In genomic region chr18:10705786-10706185, GRCh38 we compare ENCODE assay signal across 20 cellular contexts.
DNase-seq lines count a peak whose midpoint lies in the region; TF ChIP-seq lines count a peak whose summit lies in the region.
"Had no signal": no experiment of that assay in that cellular context is flagged by ENCODE, and none has a peak within 500 bp of the region (broad histone marks: within the 10 kb centered on the region; RNA-seq: fewer than 3 reads in every experiment).

No MANE protein-coding gene starts in this region.

- H3K4me1 Mint-ChIP-seq in neural crest cell, result peaks cover 5% of the 10 kb centered on the region
- H3K4me1 Mint-ChIP-seq in activated T-helper 1 cell treated with anti-CD3 and anti-CD28 coated beads, Interleukin-12 subunit alpha, Interleukin-12 subunit beta, Interleukin-2, Interleukin-4 antibody, amounts not matched to agents 30 ng/mL and 10 ng/mL and 1 ng/mL, durations not matched to agents 14 hours and 24 hours and 36 hours (ENCODE audit: low read depth), result no peaks in the 10 kb centered on the region

- DNase-seq in LNCaP clone FGC (ENCODE audit: low read depth) (peak; percentile 6), NCI-H2029 treated with DMSO at 0.1 percent for 48 hours (lab: John Stamatoyannopoulos, UW) (peak; percentile 7), esophagus muscularis mucosa (ENCODE audit: extremely low spot score) (peak; percentile 60), neural crest cell (ENCODE audit: low read depth, low spot score) (no peak), epidermal melanocyte (ENCODE audit: insufficient read length, low spot score) (no peak), left ventricle myocardium inferior (no peak)
- DNase-seq in activated T-helper 1 cell treated with anti-CD3 and anti-CD28 coated beads, Interleukin-12 subunit alpha, Interleukin-12 subunit beta, Interleukin-2, Interleukin-4 antibody, amounts not matched to agents 30 ng/mL and 10 ng/mL and 1 ng/mL, durations not matched to agents 14 hours and 24 hours and 36 hours (ENCODE audit: low spot score), result no peak
- DNase-seq: BE2C; Calu3; CD4-positive, alpha-beta T cell; DMS79 treated with DMSO at 0.1 percent for 48 hours; GDM1; IMR-90; Karpas-422; MM.1S; NCI-H1105; NCI-H446; NCI-H82 had no signal

- no peak for TF ChIP-seq EP300 in esophagus muscularis mucosa (IDR thresholded peaks at IDR 0.05)

- no peak overlapping the region for H3K4me3 Mint-ChIP-seq in neural crest cell
- no peak overlapping the region for H3K4me3 Mint-ChIP-seq in activated T-helper 1 cell treated with anti-CD3 and anti-CD28 coated beads, Interleukin-12 subunit alpha, Interleukin-12 subunit beta, Interleukin-2, Interleukin-4 antibody, amounts not matched to agents 30 ng/mL and 10 ng/mL and 1 ng/mL, durations not matched to agents 14 hours and 24 hours and 36 hours
- H3K4me3 Mint-ChIP-seq: CD4-positive, alpha-beta T cell had no signal

- H3K27ac ChIP-seq in esophagus muscularis mucosa (replicated peaks in 1 of 4), result no peak overlapping the region
- H3K27ac ChIP-seq in left ventricle myocardium inferior (replicated peaks), result no peak overlapping the region

- intact Hi-C loops in esophagus muscularis mucosa (cut with DNase I), result no loop called here
- intact Hi-C loops in activated T-helper 1 cell treated with anti-CD3 and anti-CD28 coated beads, Interleukin-12 subunit alpha, Interleukin-12 subunit beta, Interleukin-2, Interleukin-4 antibody, amounts not matched to agents 30 ng/mL and 10 ng/mL and 1 ng/mL, durations not matched to agents 14 hours and 24 hours and 36 hours (cut with micrococcal nuclease), result no loop called here
- intact Hi-C loops in left ventricle myocardium inferior (cut with micrococcal nuclease), result no loop called here

- no peaks in the 10 kb centered on the region for H3K9me3 Mint-ChIP-seq in neural crest cell
- H3K9me3 Mint-ChIP-seq in activated T-helper 1 cell treated with anti-CD3 and anti-CD28 coated beads, Interleukin-12 subunit alpha, Interleukin-12 subunit beta, Interleukin-2, Interleukin-4 antibody, amounts not matched to agents 30 ng/mL and 10 ng/mL and 1 ng/mL, durations not matched to agents 14 hours and 24 hours and 36 hours, result no peaks in the 10 kb centered on the region
- H3K9me3 Mint-ChIP-seq: CD4-positive, alpha-beta T cell had no signal

- no peaks in the 10 kb centered on the region for H3K27me3 Mint-ChIP-seq in neural crest cell (ENCODE audit: low read depth)
- H3K27me3 Mint-ChIP-seq in activated T-helper 1 cell treated with anti-CD3 and anti-CD28 coated beads, Interleukin-12 subunit alpha, Interleukin-12 subunit beta, Interleukin-2, Interleukin-4 antibody, amounts not matched to agents 30 ng/mL and 10 ng/mL and 1 ng/mL, durations not matched to agents 14 hours and 24 hours and 36 hours (ENCODE audit: insufficient read depth), result no peaks in the 10 kb centered on the region

- no peak for TF ChIP-seq POLR2A in esophagus muscularis mucosa (IDR thresholded peaks at IDR 0.05; ENCODE audit: low read depth)

- peaks cover 6% of the 10 kb centered on the region for H3K36me3 Mint-ChIP-seq in neural crest cell (ENCODE audit: low read depth)
- no peaks in the 10 kb centered on the region for H3K36me3 Mint-ChIP-seq in activated T-helper 1 cell treated with anti-CD3 and anti-CD28 coated beads, Interleukin-12 subunit alpha, Interleukin-12 subunit beta, Interleukin-2, Interleukin-4 antibody, amounts not matched to agents 30 ng/mL and 10 ng/mL and 1 ng/mL, durations not matched to agents 14 hours and 24 hours and 36 hours (ENCODE audit: low read depth)

- H3K9me3 ChIP-seq in esophagus muscularis mucosa, result no peaks in the 10 kb centered on the region
- H3K9me3 ChIP-seq in left ventricle myocardium inferior (replicated peaks), result no peaks in the 10 kb centered on the region
- H3K9me3 ChIP-seq: BE2C, HAP-1 had no signal

- peak overlapping the region; percentile 62 for H3K27ac Mint-ChIP-seq in neural crest cell (ENCODE audit: unreplicated experiment)
- no peak overlapping the region for H3K27ac Mint-ChIP-seq in activated T-helper 1 cell treated with anti-CD3 and anti-CD28 coated beads, Interleukin-12 subunit alpha, Interleukin-12 subunit beta, Interleukin-2, Interleukin-4 antibody, amounts not matched to agents 30 ng/mL and 10 ng/mL and 1 ng/mL, durations not matched to agents 14 hours and 24 hours and 36 hours
- H3K27ac Mint-ChIP-seq: CD4-positive, alpha-beta T cell had no signal

- 68% methylated on average over 3 of the region's 3 CpGs for WGBS in esophagus muscularis mucosa

- H3K4me1 ChIP-seq in esophagus muscularis mucosa (no peaks in the 10 kb centered on the region), left ventricle myocardium inferior (no peaks in the 10 kb centered on the region)
- H3K4me1 ChIP-seq: BE2C, HAP-1 had no signal

- no peaks in the 10 kb centered on the region for H3K36me3 ChIP-seq in esophagus muscularis mucosa
- no peaks in the 10 kb centered on the region for H3K36me3 ChIP-seq in left ventricle myocardium inferior
- H3K36me3 ChIP-seq: BE2C, HAP-1 had no signal

- no peak overlapping the region for H3K4me3 ChIP-seq in LNCaP clone FGC (ENCODE audit: low read depth, low read length)
- H3K4me3 ChIP-seq in esophagus muscularis mucosa, result no peak overlapping the region
- no peak overlapping the region for H3K4me3 ChIP-seq in left ventricle myocardium inferior
- H3K4me3 ChIP-seq: GM12878, HAP-1 had no signal

- TF ChIP-seq CTCF in LNCaP clone FGC (IDR thresholded peaks at IDR 0.05; ENCODE audit: control insufficient read depth, extremely low read depth, insufficient read depth), result no peak
- no peak for TF ChIP-seq CTCF in esophagus muscularis mucosa (IDR thresholded peaks at IDR 0.05)
- no peak for TF ChIP-seq CTCF in neural crest cell (conservative IDR thresholded peaks at IDR 0.05)
- TF ChIP-seq CTCF in left ventricle myocardium inferior (IDR thresholded peaks at IDR 0.05; ENCODE audit: borderline replicate concordance), result no peak

- H3K27me3 ChIP-seq in esophagus muscularis mucosa, result no peaks in the 10 kb centered on the region
- H3K27me3 ChIP-seq in left ventricle myocardium inferior (ENCODE audit: low read depth), result no peaks in the 10 kb centered on the region

Comparison
In these comparisons a context has a peak if more than half of its experiments do, and no peak if none do; other contexts are left out.
1. DNase-seq: peak in LNCaP clone FGC (single experiment), NCI-H2029 treated with DMSO at 0.1 percent for 48 hours (single experiment) and esophagus muscularis mucosa (single experiment); none in neural crest cell (single experiment), epidermal melanocyte (single experiment), activated T-helper 1 cell treated with anti-CD3 and anti-CD28 coated beads, Interleukin-12 subunit alpha, Interleukin-12 subunit beta, Interleukin-2, Interleukin-4 antibody, amounts not matched to agents 30 ng/mL and 10 ng/mL and 1 ng/mL, durations not matched to agents 14 hours and 24 hours and 36 hours (single experiment) and left ventricle myocardium inferior (single experiment).